In the genomic region with DNA sequence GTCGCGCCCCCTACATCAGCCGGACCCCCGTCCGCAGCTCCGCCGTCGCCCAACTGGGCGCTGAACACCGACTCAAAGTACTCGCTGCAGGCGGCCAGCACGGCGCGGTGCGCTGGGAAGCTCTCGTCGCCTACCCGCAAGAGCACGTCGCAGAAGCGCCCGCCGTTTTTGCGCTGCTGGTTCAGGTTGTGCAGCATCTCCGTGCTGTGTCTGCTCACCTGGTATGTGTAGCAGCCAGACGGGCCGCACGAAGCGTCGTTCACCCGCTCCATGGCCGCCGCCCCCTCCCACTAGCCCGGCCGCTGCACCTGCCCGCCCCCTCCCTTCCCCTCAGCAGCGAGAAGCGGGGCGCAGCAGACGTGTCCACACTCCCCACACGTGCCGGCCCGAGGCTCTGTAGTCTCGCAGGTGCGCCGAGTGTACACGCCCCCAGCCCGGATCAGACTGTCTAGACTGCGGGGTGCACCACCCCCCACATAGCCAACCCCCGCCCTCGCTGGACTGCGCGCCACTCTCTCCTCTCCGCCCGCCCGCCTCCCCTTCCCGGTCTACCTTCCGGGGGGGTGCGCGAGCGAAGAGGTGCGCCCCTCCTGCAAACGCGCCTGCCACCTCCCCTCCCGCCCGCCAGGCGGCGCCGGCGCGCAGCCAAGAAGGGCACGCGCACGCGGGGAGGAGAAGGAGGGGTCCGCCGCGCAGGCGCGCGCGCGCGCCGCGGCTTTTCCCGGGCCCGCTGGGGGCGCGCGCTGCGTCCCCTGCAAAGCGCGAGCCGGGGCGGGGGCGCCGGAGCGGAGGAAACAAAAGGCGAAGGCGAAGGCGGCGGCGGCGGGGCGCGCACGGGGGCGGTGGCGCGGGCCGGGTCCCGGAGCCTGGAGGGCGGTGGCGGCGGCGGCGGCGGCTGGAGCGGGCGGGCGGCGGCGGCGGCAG, we compare ENCODE assay signal across 7 cellular contexts. TPM values are rescaled to one million over a fixed set of nuclear protein-coding genes. Genes with fewer than 3 reads are reported as not detected.
DNase-seq lines count a peak whose midpoint lies in the region; ATAC-seq, FAIRE-seq and TF ChIP-seq lines count a peak whose summit lies in the region.

No MANE protein-coding gene starts in this region.

- intact Hi-C loops in kidney (cut with DNase I), result no loop called here

- DNase-seq in NCI-H2227 (lab: John Stamatoyannopoulos, UW; ENCODE audit: unreplicated experiment), result peak; percentile 93
- peak; percentile 78 for DNase-seq in activated CD4-positive, CD25-positive, alpha-beta regulatory T cell treated with anti-CD3 and anti-CD28 coated beads, Interleukin-2, amount 50 U/mL, for 16 hours (ENCODE audit: low read depth, low spot score)
- DNase-seq in central memory CD4-positive, alpha-beta T cell, result peak; percentile 91
- DNase-seq in kidney, result peak; percentile 94
- DNase-seq in stimulated activated CD4-positive, alpha-beta T cell treated with anti-CD3 and anti-CD28 coated beads, Interleukin-15, amount 100 ng/mL, for 1 hour (ENCODE audit: low read depth in 1 of 2, low spot score in 1 of 2), result peak; percentile 81 to 82

- H3K9ac ChIP-seq in kidney (ENCODE audit: low read length in 2 of 2), result no peak overlapping the region

- peak overlapping the region; percentile 85 to 92 for H3K27ac ChIP-seq in kidney (ENCODE audit: low read depth in 2 of 2, low read length in 2 of 2)

- TF ChIP-seq CTCF in kidney (IDR thresholded peaks at IDR 0.05; ENCODE audit: borderline replicate concordance, extremely low read depth, insufficient read depth), result peak; percentile 91

- H3K4me1 ChIP-seq in kidney (ENCODE audit: control insufficient read depth in 1 of 2, insufficient read depth in 1 of 2, low read depth in 1 of 2, low read length in 2 of 2), result peaks cover 20 to 44% of the 10 kb centered on the region in 2 donors

- peaks cover 3 to 5% of the 10 kb centered on the region in 2 donors for H3K36me3 ChIP-seq in kidney (ENCODE audit: control insufficient read depth in 1 of 2, insufficient read depth in 2 of 2, low read length in 2 of 2)

- H3K4me3 ChIP-seq in kidney (ENCODE audit: low read length in 2 of 2), result peak overlapping the region; percentile 51 to 53

- no peak for FAIRE-seq in kidney (lab: Jason Lieb, UNC)

- ATAC-seq in GM18498 (IDR thresholded peaks at IDR 0.05; ENCODE audit: unreplicated experiment), result peak; percentile 60
- peak; percentile 42 for ATAC-seq in HG03039 (IDR thresholded peaks at IDR 0.05; ENCODE audit: unreplicated experiment)

- no peaks in the 10 kb centered on the region for H3K9me3 ChIP-seq in kidney (ENCODE audit: control insufficient read depth in 1 of 2, low read length in 2 of 2)

RNA-seq across cellular contexts. Expression of gene PATZ1, which starts 0.6 kb away (rescaled TPM):
- 40.9 TPM for total RNA-seq in kidney
- 33.3 TPM for polyA plus RNA-seq in kidney (ENCODE audit: insufficient read depth, low read depth, low replicate concordance)

RNA-seq across cellular contexts. Expression of gene PIK3IP1, which starts 53.3 kb away (rescaled TPM):
- 42.7 TPM for total RNA-seq in kidney
- 21.4 TPM for polyA plus RNA-seq in kidney (ENCODE audit: insufficient read depth, low read depth, low replicate concordance)

RNA-seq across cellular contexts. Expression of gene DRG1, which starts 53.8 kb away (rescaled TPM):
- 46.5 TPM for total RNA-seq in kidney
- polyA plus RNA-seq in kidney (ENCODE audit: insufficient read depth, low read depth, low replicate concordance), result 93.3 TPM

Comparison
In these comparisons a context has a peak if more than half of its experiments do, and no peak if none do; other contexts are left out.
1. Peak in every context shown above with its lines: DNase-seq, ATAC-seq, H3K4me3 ChIP-seq and H3K27ac ChIP-seq.